In genomic region chr4:1328267-1329155, GRCh38 we compare ENCODE assay signal across 1 cellular context.
TF ChIP-seq lines count a peak whose summit lies in the region.

No MANE protein-coding gene starts in this region.

TF ChIP-seq in K562, 482 proteins besides CTCF, POLR2A, EP300 and RAD21:
- TF ChIP-seq GATAD2A (IDR thresholded peaks at IDR 0.05): no peak
- TF ChIP-seq RREB1 (CRISPR knock-in tag; IDR thresholded peaks at IDR 0.05): no peak
- peak; percentile 52 for TF ChIP-seq POLR2G (IDR thresholded peaks at IDR 0.05; ENCODE audit: low read depth, low read length)
- peak; percentile 20 for TF ChIP-seq RBM22 (IDR thresholded peaks at IDR 0.05; ENCODE audit: low read depth, low read length, poor library complexity, severe bottlenecking)
- no peak for TF ChIP-seq PRMT5 (CRISPR knock-in tag; IDR thresholded peaks at IDR 0.05)
- TF ChIP-seq ASH1L (IDR thresholded peaks at IDR 0.05; ENCODE audit: borderline replicate concordance, low read depth, partially characterized antibody): no peak
- TF ChIP-seq CBX1 (IDR thresholded peaks at IDR 0.05; ENCODE audit: low read depth): no peak
